ENCODE assay signal across 18 cellular contexts in the genomic region with DNA sequence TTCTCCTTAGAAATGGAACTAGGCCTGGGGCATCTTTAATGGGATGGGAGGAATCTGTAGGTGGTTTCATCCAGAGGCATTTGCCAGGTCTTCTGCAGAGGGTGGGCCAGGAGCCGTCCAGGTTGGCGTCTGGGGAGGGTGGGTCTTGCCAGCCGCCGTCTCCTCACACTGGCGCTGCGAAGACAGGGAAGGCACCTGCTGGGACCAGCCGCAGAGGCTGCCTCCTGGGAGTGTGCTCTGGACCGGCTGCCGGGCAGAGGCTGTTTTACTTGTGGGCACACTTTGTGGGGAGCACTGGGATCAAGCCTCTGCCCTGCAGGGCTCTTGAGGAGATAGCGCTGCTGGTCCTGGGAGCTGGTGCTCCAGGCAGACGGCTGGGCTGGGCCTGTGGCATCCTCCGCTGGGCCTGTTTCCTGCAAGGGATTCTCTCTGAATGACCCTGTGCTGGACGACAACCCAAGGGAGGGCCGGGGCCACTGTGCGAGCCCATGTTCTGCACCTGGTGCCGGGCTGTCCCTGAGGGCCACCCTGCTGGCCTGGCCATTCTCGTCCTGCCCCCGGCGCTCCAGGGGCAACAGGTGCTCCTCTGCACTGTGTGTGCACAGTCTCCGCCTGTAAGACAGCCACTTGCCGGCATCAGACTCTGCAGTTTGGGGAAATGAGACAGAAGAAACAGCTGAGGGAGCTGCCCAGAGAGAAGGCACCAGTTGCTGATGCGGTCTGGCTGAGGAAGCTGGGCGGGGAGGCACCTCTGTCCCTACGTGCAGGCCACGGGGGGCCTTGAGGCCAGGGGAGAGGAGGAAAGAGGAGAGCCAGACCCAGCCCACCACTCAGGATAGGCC. TPM values are rescaled to one million over a fixed set of nuclear protein-coding genes. Genes with fewer than 3 reads are reported as not detected.
DNase-seq lines count a peak whose midpoint lies in the region; ATAC-seq, FAIRE-seq and TF ChIP-seq lines count a peak whose summit lies in the region.
"Had no signal": no experiment of that assay in that cellular context is flagged by ENCODE, and none has a peak within 500 bp of the region (broad histone marks: within the 10 kb centered on the region; RNA-seq: fewer than 3 reads in every experiment).

No MANE protein-coding gene starts in this region.

- TF ChIP-seq POLR2A in right lobe of liver (IDR thresholded peaks at IDR 0.05) (no peak), HepG2 (IDR thresholded peaks at IDR 0.05; ENCODE audit: insufficient read depth in 1 of 2, low read depth in 2 of 2, low read length in 2 of 2) (no peak)

- TF ChIP-seq EP300 in HepG2 (IDR thresholded peaks at IDR 0.05; ENCODE audit: low read depth in 2 of 2, low read length in 2 of 2) (no peak), HepG2 (CRISPR knock-in tag; IDR thresholded peaks at IDR 0.05; ENCODE audit: borderline replicate concordance) (no peak)

- FAIRE-seq in HepG2 (lab: Jason Lieb, UNC) = no peak
- FAIRE-seq: colon had no signal

- no peak for TF ChIP-seq RAD21 in HepG2 (CRISPR knock-in tag; IDR thresholded peaks at IDR 0.05)

- H2AFZ ChIP-seq in HepG2 (ENCODE audit: low read length) = no peak overlapping the region

- intact Hi-C loops in right lobe of liver (cut with DNase I) (no loop called here), HepG2 (cut with micrococcal nuclease; ENCODE audit: unreplicated experiment) (no loop called here), mucosa of descending colon (cut with DNase I, micrococcal nuclease) (no loop called here), aorta (cut with DNase I) (no loop called here)

- POLR2A ChIA-PET in HepG2 (lab: Yijun Ruan, JAX) = no interaction called here

- no peaks in the 10 kb centered on the region for H3K9me3 ChIP-seq in right lobe of liver
- H3K9me3 ChIP-seq in HepG2 (ENCODE audit: low read length) = no peaks in the 10 kb centered on the region
- no peaks in the 10 kb centered on the region for H3K9me3 ChIP-seq in mucosa of descending colon
- H3K9me3 ChIP-seq in aorta (ENCODE audit: control insufficient read depth, low read length) = no peaks in the 10 kb centered on the region
- H3K9me3 ChIP-seq: ascending aorta, MG63 had no signal

- 67% methylated on average over 4 of the region's 25 CpGs for WGBS in right lobe of liver (ENCODE audit: insufficient coverage, low coverage, low lambda C conversion rate, missing lambda C conversion rate)
- WGBS in HepG2 (ENCODE audit: low lambda C conversion rate) = 92% methylated on average over 15 of the region's 25 CpGs
- 87 to 88% methylated on average over 25 of the region's 25 CpGs for WGBS in aorta, 2 donors

- no TSS peak for BruUV-seq in HepG2 (replicated peaks; lab: Mats Ljungman, UMichigan)

- no peaks in the 10 kb centered on the region for H4K20me1 ChIP-seq in HepG2 (ENCODE audit: insufficient read depth, low read length)

- no peak for TF ChIP-seq CTCF in right lobe of liver (IDR thresholded peaks at IDR 0.05)
- TF ChIP-seq CTCF in HepG2 (CRISPR knock-in tag; IDR thresholded peaks at IDR 0.05) = no peak
- TF ChIP-seq CTCF in mucosa of descending colon (IDR thresholded peaks at IDR 0.05) = no peak

- H3K79me2 ChIP-seq in HepG2 (ENCODE audit: insufficient read depth, low read length) = no peaks in the 10 kb centered on the region

- H3K36me3 ChIP-seq in right lobe of liver = no peaks in the 10 kb centered on the region
- H3K36me3 ChIP-seq in HepG2 (replicated peaks in 1 of 2; ENCODE audit: control insufficient read depth in 1 of 2, insufficient read depth in 2 of 2, low read length in 2 of 2) = no peaks in the 10 kb centered on the region
- no peaks in the 10 kb centered on the region for H3K36me3 ChIP-seq in mucosa of descending colon (ENCODE audit: low read depth)
- peaks cover 0 to 1% of the 10 kb centered on the region in 2 donors for H3K36me3 ChIP-seq in aorta (ENCODE audit: control insufficient read depth in 1 of 2, insufficient read depth in 2 of 2, low read length in 1 of 2)
- H3K36me3 ChIP-seq: MG63 had no signal

- no peak overlapping the region for H3K9ac ChIP-seq in HepG2 (ENCODE audit: insufficient read depth, low read depth, low read length)

- in situ Hi-C loops in HepG2 (cut with HindIII; ENCODE audit: extremely low pct_ligation_motif_present, low pct_unique_long_range_greater_than_20kb) = no loop called here

- ATAC-seq in right lobe of liver = peak; percentile 7 to 40 (median 18)
- ATAC-seq in HepG2 = no peak
- peak; percentile 12 for ATAC-seq in mucosa of descending colon
- peak; percentile 9 for ATAC-seq in aorta (ENCODE audit: low FRiP score)
- no peak for ATAC-seq in GM18519 (IDR thresholded peaks at IDR 0.05; ENCODE audit: low FRiP score, unreplicated experiment)
- ATAC-seq in GM19467 (IDR thresholded peaks at IDR 0.05; ENCODE audit: unreplicated experiment) = no peak
- ATAC-seq: activated CD8-positive, alpha-beta memory T cell treated with anti-CD3 and anti-CD28 coated beads, Interleukin-2, amount 10 ng/mL, durations not matched to agents 7 days and 5 days; natural killer cell treated with Interleukin-12 subunit alpha and Interleukin-12 subunit beta and Interleukin-15 and Interleukin-18, amount 100 ng/mL, for 72 hours; T-cell had no signal

- H3K27ac ChIP-seq in right lobe of liver = no peak overlapping the region
- H3K27ac ChIP-seq in HepG2 (ENCODE audit: extremely low read length, insufficient read depth, low read length) = no peak overlapping the region
- H3K27ac ChIP-seq in caudate nucleus (ENCODE audit: low read depth, low read length) = peak overlapping the region; percentile 69
- no peak overlapping the region for H3K27ac ChIP-seq in aorta (ENCODE audit: low read depth in 1 of 2, low read length in 2 of 2)
- H3K27ac ChIP-seq: ascending aorta had no signal

- peak in 2 of 3 donors; percentile 30 to 53 for DNase-seq in right lobe of liver
- no peak for DNase-seq in HepG2 (ENCODE audit: low spot score)
- no peak for DNase-seq in caudate nucleus (lab: John Stamatoyannopoulos, UW)
- DNase-seq in mucosa of descending colon = peak in 2 of 3 donors; percentile 24 to 51
- peak in 1 of 2 donors; percentile 71 for DNase-seq in aorta
- DNase-seq in A172 (ENCODE audit: low spot score) = no peak
- DNase-seq: activated CD4-positive, CD25-positive, alpha-beta regulatory T cell; activated CD8-positive, alpha-beta memory T cell treated with anti-CD3 and anti-CD28 coated beads, Interleukin-2, amount 10 ng/mL, durations not matched to agents 7 days and 5 days; activated gamma-delta T cell; foreskin melanocyte; MG63; NCI-H748 treated with DMSO at 0.1 percent for 48 hours; T-cell had no signal

- H3K4me3 ChIP-seq in right lobe of liver (no peak overlapping the region), HepG2 (replicated peaks in 1 of 3; ENCODE audit: insufficient read depth in 1 of 3, low read depth in 2 of 3, low read length in 3 of 3) (no peak overlapping the region), mucosa of descending colon (no peak overlapping the region), aorta (ENCODE audit: low read length in 2 of 2) (no peak overlapping the region)
- H3K4me3 ChIP-seq: ascending aorta, MG63 had no signal

- CTCF ChIA-PET in HepG2 (lab: Yijun Ruan, JAX; ENCODE audit: low intra/inter-chr PET ratio, low total read pairs) = no interaction called here

- no peak overlapping the region for H3K4me2 ChIP-seq in HepG2 (ENCODE audit: low read depth, low read length)

- no peaks in the 10 kb centered on the region for H3K27me3 ChIP-seq in right lobe of liver
- H3K27me3 ChIP-seq in HepG2 (ENCODE audit: control insufficient read depth in 1 of 2, insufficient read depth in 2 of 2, low read length in 2 of 2) = no peaks in the 10 kb centered on the region
- H3K27me3 ChIP-seq in aorta (ENCODE audit: control insufficient read depth in 1 of 2, insufficient read depth in 2 of 2, low read length in 1 of 2) = no peaks in the 10 kb centered on the region
- H3K27me3 ChIP-seq: ascending aorta, MG63 had no signal

- H3K4me1 ChIP-seq in right lobe of liver = no peaks in the 10 kb centered on the region
- H3K4me1 ChIP-seq in HepG2 (ENCODE audit: insufficient read depth, low read length) = no peaks in the 10 kb centered on the region
- no peaks in the 10 kb centered on the region for H3K4me1 ChIP-seq in mucosa of descending colon (ENCODE audit: low read depth)
- H3K4me1 ChIP-seq in aorta (ENCODE audit: control insufficient read depth in 1 of 2, insufficient read depth in 2 of 2, low read length in 2 of 2) = no peaks in the 10 kb centered on the region
- H3K4me1 ChIP-seq: ascending aorta had no signal

RNA-seq across cellular contexts. Expression of a gene that starts 10.0 kb away (rescaled TPM):
- total RNA-seq in right lobe of liver (under 1 TPM in 3 of 6 experiments, not detected in 3; 0.07 to 0.44 (median 0.35) TPM), HepG2 (2016; rRNA removed; fragmentation: Illumina TruSeq; extraction: Trizol) (0.27 and 0.55 TPM in 2 replicates), mucosa of descending colon (1 to 10 TPM in 1 of 3 donors, under 1 TPM in 2; 0.84 to 2.0 (median 0.95) TPM), aorta (1 to 10 TPM; 1.2 to 2.1 TPM)
- not detected in 2 replicates for total RNA-seq in HepG2 (2016; cell fraction: cytosol; rRNA removed; fragmentation: Illumina TruSeq; extraction: Trizol; ENCODE audit: low read depth)
- not detected in 2 replicates for total RNA-seq in HepG2 (2016; cell fraction: insoluble cytoplasmic fraction; rRNA removed; fragmentation: Illumina TruSeq; extraction: Trizol)
- total RNA-seq in HepG2 (2016; cell fraction: membrane; rRNA removed; fragmentation: Illumina TruSeq; extraction: Trizol) = not detected in 2 replicates
- total RNA-seq in HepG2 (2016; cell fraction: nucleus; rRNA removed; fragmentation: Illumina TruSeq; extraction: Trizol) = not detected in 2 replicates
- polyA plus RNA-seq in HepG2 (2011; rRNA removed) (0.07 and 0.16 TPM in 2 replicates), aorta (under 1 TPM; 0.18 to 0.38 TPM)
- polyA plus RNA-seq in HepG2 (2011; cell fraction: cytosol; rRNA removed) = not detected in 2 replicates
- polyA plus RNA-seq in HepG2 (2011; cell fraction: nucleus; rRNA removed) = 0.56 and 1.2 TPM in 2 replicates
- polyA plus RNA-seq in HepG2 (2012) = 0.13 and 0.23 TPM in 2 replicates
- polyA plus RNA-seq in HepG2 (2016; cell fraction: cytosol; fragmentation: Illumina TruSeq; extraction: Trizol; ENCODE audit: low read depth) = not detected in 2 replicates
- polyA plus RNA-seq in HepG2 (2016; cell fraction: insoluble cytoplasmic fraction; fragmentation: Illumina TruSeq; extraction: Trizol; ENCODE audit: low read depth) = not detected in 2 replicates
- polyA plus RNA-seq in HepG2 (2016; cell fraction: membrane; fragmentation: Illumina TruSeq; extraction: Trizol; ENCODE audit: low read depth) = not detected in 2 replicates
- not detected in 2 replicates for polyA plus RNA-seq in HepG2 (2016; cell fraction: nucleus; fragmentation: Illumina TruSeq; extraction: Trizol; ENCODE audit: insufficient read depth, low read depth)
- polyA minus RNA-seq in HepG2 (2011; rRNA and poly(A)+ RNA removed; ENCODE audit: low replicate concordance) = 0.16 and 0.82 TPM in 2 replicates
- polyA minus RNA-seq in HepG2 (2011; cell fraction: cytosol; rRNA and poly(A)+ RNA removed) = not detected in 2 replicates
- polyA minus RNA-seq in HepG2 (2011; cell fraction: nucleus; rRNA and poly(A)+ RNA removed) = 0.62 TPM in 1 of 2 replicates, not detected in the other
- 0.17 TPM in 1 of 2 replicates, not detected in the other for total RNA-seq in A172 (2014; rRNA removed; shearing (Covaris generic))
- total RNA-seq: ascending aorta had no signal

RNA-seq across cellular contexts. Expression of a gene that starts 31.3 kb away (rescaled TPM):
- 10 to 100 TPM; 18.6 to 45.1 (median 29.2) TPM for total RNA-seq in right lobe of liver
- 19.1 and 35.2 TPM in 2 replicates for total RNA-seq in HepG2 (2016; rRNA removed; fragmentation: Illumina TruSeq; extraction: Trizol)
- total RNA-seq in HepG2 (2016; cell fraction: cytosol; rRNA removed; fragmentation: Illumina TruSeq; extraction: Trizol; ENCODE audit: low read depth) = 56.8 and 63.0 TPM in 2 replicates
- total RNA-seq in HepG2 (2016; cell fraction: insoluble cytoplasmic fraction; rRNA removed; fragmentation: Illumina TruSeq; extraction: Trizol) = 14.0 and 38.5 TPM in 2 replicates
- total RNA-seq in HepG2 (2016; cell fraction: membrane; rRNA removed; fragmentation: Illumina TruSeq; extraction: Trizol) = 52.7 and 56.0 TPM in 2 replicates
- 47.2 and 51.4 TPM in 2 replicates for total RNA-seq in HepG2 (2016; cell fraction: nucleus; rRNA removed; fragmentation: Illumina TruSeq; extraction: Trizol)
- polyA plus RNA-seq in HepG2 (2011; rRNA removed) = 85.7 and 85.8 TPM in 2 replicates
- 39.0 and 48.4 TPM in 2 replicates for polyA plus RNA-seq in HepG2 (2011; cell fraction: cytosol; rRNA removed)
- polyA plus RNA-seq in HepG2 (2011; cell fraction: nucleus; rRNA removed) = 409 and 581 TPM in 2 replicates
- 58.3 and 62.1 TPM in 2 replicates for polyA plus RNA-seq in HepG2 (2012)
- polyA plus RNA-seq in HepG2 (2016; cell fraction: cytosol; fragmentation: Illumina TruSeq; extraction: Trizol; ENCODE audit: low read depth) = 51.1 and 53.5 TPM in 2 replicates
- 36.2 and 45.8 TPM in 2 replicates for polyA plus RNA-seq in HepG2 (2016; cell fraction: insoluble cytoplasmic fraction; fragmentation: Illumina TruSeq; extraction: Trizol; ENCODE audit: low read depth)
- polyA plus RNA-seq in HepG2 (2016; cell fraction: membrane; fragmentation: Illumina TruSeq; extraction: Trizol; ENCODE audit: low read depth) = 82.4 and 89.9 TPM in 2 replicates
- polyA plus RNA-seq in HepG2 (2016; cell fraction: nucleus; fragmentation: Illumina TruSeq; extraction: Trizol; ENCODE audit: insufficient read depth, low read depth) = 244 and 255 TPM in 2 replicates
- polyA minus RNA-seq in HepG2 (2011; rRNA and poly(A)+ RNA removed; ENCODE audit: low replicate concordance) = 53.3 and 73.7 TPM in 2 replicates
- polyA minus RNA-seq in HepG2 (2011; cell fraction: cytosol; rRNA and poly(A)+ RNA removed) = 58.3 and 59.6 TPM in 2 replicates
- polyA minus RNA-seq in HepG2 (2011; cell fraction: nucleus; rRNA and poly(A)+ RNA removed) = 88.5 and 90.4 TPM in 2 replicates
- total RNA-seq in mucosa of descending colon = 100 to 1,000 TPM in 1 of 3 donors, 10 to 100 TPM in 2; 76.4 to 105 (median 79.7) TPM
- 100 to 1,000 TPM in 1 of 2 donors, 10 to 100 TPM in 1; 71.5 to 111 TPM for total RNA-seq in aorta
- polyA plus RNA-seq in aorta = 10 to 100 TPM; 16.9 to 85.4 TPM
- 15.4 and 27.2 TPM in 2 replicates for total RNA-seq in A172 (2014; rRNA removed; shearing (Covaris generic))

Comparison
In these comparisons a context has a peak if more than half of its experiments do, and no peak if none do; other contexts are left out.
1. ATAC-seq: peak in right lobe of liver (4 of 4), mucosa of descending colon (single experiment) and aorta (single experiment); none in HepG2 (single experiment), GM18519 (single experiment) and GM19467 (single experiment).
2. DNase-seq: peak in right lobe of liver (2 of 3) and mucosa of descending colon (2 of 3); none in HepG2 (single experiment), caudate nucleus (0 of 61) and A172 (single experiment).